8 cellular contexts compared by ENCODE assay signal in genomic region chr18:50287028-50287440, GRCh38. TPM values are rescaled to one million over a fixed set of nuclear protein-coding genes. Genes with fewer than 3 reads are reported as not detected.
A peak's percentile ranks its signal among the peaks of the same experiment; 100 is the strongest.
DNase-seq lines count a peak whose midpoint lies in the region; ATAC-seq and TF ChIP-seq lines count a peak whose summit lies in the region.

No MANE protein-coding gene starts in this region.

- H3K27ac ChIP-seq in BLaER1 treated with 17β-estradiol and CSF1 and Interleukin-3, amounts not matched to agents 10 nM and 100 nM, result peak overlapping the region; percentile 57 to 83 (median 79)
- peak overlapping the region; percentile 95 for H3K27ac ChIP-seq in caudate nucleus (ENCODE audit: low read depth, low read length)
- H3K27ac ChIP-seq in upper lobe of left lung, result peak overlapping the region; percentile 84 to 92 (median 88)

- H3K36me3 ChIP-seq in BLaER1 treated with 17β-estradiol and CSF1 and Interleukin-3, amounts not matched to agents 10 nM and 100 nM, result peaks cover 39 to 45% (median 41%) of the 10 kb centered on the region in 11 experiments
- H3K36me3 ChIP-seq in upper lobe of left lung, result peaks cover 7 to 39% (median 32%) of the 10 kb centered on the region in 4 donors

- ATAC-seq in upper lobe of left lung (ENCODE audit: low FRiP score in 2 of 2) (peak in 1 of 2 donors; percentile 1), HG02840 (IDR thresholded peaks at IDR 0.05; ENCODE audit: low FRiP score, unreplicated experiment) (no peak), HG03097 (IDR thresholded peaks at IDR 0.05; ENCODE audit: low FRiP score, unreplicated experiment) (no peak)

- H3K4me3 ChIP-seq in BLaER1 treated with 17β-estradiol and CSF1 and Interleukin-3, amounts not matched to agents 10 nM and 100 nM, result peak overlapping the region; percentile 79 to 98 (median 88)
- peak overlapping the region; percentile 97 for H3K4me3 ChIP-seq in Jurkat, Clone E6-1 (ENCODE audit: low read length)
- peak overlapping the region; percentile 81 to 94 (median 89) for H3K4me3 ChIP-seq in upper lobe of left lung

- H3K4me1 ChIP-seq in BLaER1 treated with 17β-estradiol and CSF1 and Interleukin-3, amounts not matched to agents 10 nM and 100 nM, result peaks cover 21 to 55% (median 37%) of the 10 kb centered on the region in 10 experiments
- H3K4me1 ChIP-seq in upper lobe of left lung, result peaks cover 8 to 26% (median 14%) of the 10 kb centered on the region in 4 donors

- peak overlapping the region; percentile 76 to 90 (median 85) for H3K9ac ChIP-seq in BLaER1 treated with 17β-estradiol and CSF1 and Interleukin-3, amounts not matched to agents 10 nM and 100 nM

- TF ChIP-seq EP300 in upper lobe of left lung (IDR thresholded peaks at IDR 0.05), result no peak

- no peak for DNase-seq in Jurkat, Clone E6-1 (ENCODE audit: low read depth, low spot score)
- DNase-seq in caudate nucleus (lab: John Stamatoyannopoulos, UW), result peak in 3 of 61 donors; percentile 41 to 60 (median 56)
- DNase-seq in medulla oblongata (ENCODE audit: extremely low spot score), result peak; percentile 52
- peak in 1 of 2 donors; percentile 80 for DNase-seq in upper lobe of left lung
- no peak for DNase-seq in AG20443 (ENCODE audit: low spot score)

- no peaks in the 10 kb centered on the region for H3K27me3 ChIP-seq in BLaER1 treated with 17β-estradiol and CSF1 and Interleukin-3, amounts not matched to agents 10 nM and 100 nM
- H3K27me3 ChIP-seq in upper lobe of left lung, result no peaks in the 10 kb centered on the region

- H4K20me1 ChIP-seq in BLaER1 treated with 17β-estradiol and CSF1 and Interleukin-3, amounts not matched to agents 10 nM and 100 nM, result peaks cover 0 to 22% (median 10%) of the 10 kb centered on the region in 11 experiments; a peak in 10 of 22 replicates

- 3 to 6% methylated on average over 10 to 27 of the region's 27 CpGs for WGBS in upper lobe of left lung, 2 donors

- H3K9me3 ChIP-seq in BLaER1 treated with 17β-estradiol and CSF1 and Interleukin-3, amounts not matched to agents 10 nM and 100 nM (replicated peaks in 1 of 11), result no peaks in the 10 kb centered on the region
- no peaks in the 10 kb centered on the region for H3K9me3 ChIP-seq in upper lobe of left lung

- no peak for TF ChIP-seq POLR2A in upper lobe of left lung (IDR thresholded peaks at IDR 0.05)

- H3K4me2 ChIP-seq in BLaER1 treated with 17β-estradiol and CSF1 and Interleukin-3, amounts not matched to agents 10 nM and 100 nM, result peak overlapping the region; percentile 91 to 96 (median 94)

- TF ChIP-seq CTCF in upper lobe of left lung (IDR thresholded peaks at IDR 0.05), result no peak

RNA-seq across cellular contexts. Expression of gene CXXC1, which starts 0.5 kb away (rescaled TPM):
- polyA plus RNA-seq in Jurkat, Clone E6-1 (2012; ENCODE audit: insufficient read depth, insufficient read length), result 139 TPM
- 100 to 1,000 TPM in 1 of 6 donors, 10 to 100 TPM in 5; 49.6 to 247 (median 85.4) TPM for total RNA-seq in upper lobe of left lung

RNA-seq across cellular contexts. Expression of gene MBD1, which starts 5.7 kb away (rescaled TPM):
- polyA plus RNA-seq in Jurkat, Clone E6-1 (2012; ENCODE audit: insufficient read depth, insufficient read length), result 69.0 TPM
- total RNA-seq in upper lobe of left lung, result 100 to 1,000 TPM in 1 of 6 donors, 10 to 100 TPM in 5; 57.6 to 150 (median 72.9) TPM

RNA-seq across cellular contexts. Expression of gene CFAP53, which starts 20.7 kb away (rescaled TPM):
- polyA plus RNA-seq in Jurkat, Clone E6-1 (2012; ENCODE audit: insufficient read depth, insufficient read length), result 2.2 TPM
- total RNA-seq in upper lobe of left lung, result 10 to 100 TPM in 1 of 6 donors, 1 to 10 TPM in 4, under 1 TPM in 1; 0.34 to 13.6 (median 2.0) TPM
